32 cellular contexts compared by ENCODE assay signal in the genomic region with DNA sequence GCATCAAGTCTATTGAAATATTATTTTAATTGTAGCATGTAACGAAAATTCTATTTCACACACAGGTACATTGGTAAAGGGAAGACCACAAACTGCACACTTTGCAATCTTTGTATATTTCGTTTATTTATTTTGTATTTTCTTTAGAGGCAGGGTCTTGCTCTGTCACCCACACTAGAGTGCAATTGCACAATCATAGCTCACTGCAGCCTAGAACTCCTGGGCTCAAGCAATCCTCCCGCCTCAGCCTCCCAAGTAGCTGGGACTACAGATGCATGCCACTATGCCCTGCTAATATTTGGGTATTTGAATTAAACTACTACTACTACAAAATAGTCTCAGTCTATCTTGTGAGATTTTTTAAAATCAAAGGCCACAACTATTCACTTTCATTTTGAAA.
"Had no signal": no experiment of that assay in that cellular context is flagged by ENCODE, and none has a peak within 500 bp of the region (broad histone marks: within the 10 kb centered on the region; RNA-seq: fewer than 3 reads in every experiment).

No MANE protein-coding gene starts in this region.

- H2AFZ ChIP-seq: parathyroid adenoma had no signal

- H3K4me2 ChIP-seq: smooth muscle cell had no signal

- DNase-seq: naive thymus-derived CD8-positive, alpha-beta T cell; nephron progenitor cell; occipital lobe; ovary; posterior cingulate gyrus; psoas muscle; right cardiac atrium; spleen; stimulated activated CD4-positive, alpha-beta T cell treated with anti-CD3 and anti-CD28 coated beads, Interleukin-12 subunit alpha, Interleukin-12 subunit beta, amount 100 ng/mL, for 4 hours; stimulated activated CD4-positive, alpha-beta T cell treated with anti-CD3 and anti-CD28 coated beads, Interleukin-1b, Interleukin-23, amount 100 ng/mL, for 48 hours; stimulated activated CD4-positive, alpha-beta T cell treated with anti-CD3 and anti-CD28 coated beads, Interleukin-4, amount 100 ng/mL, for 1 hour; stimulated activated CD4-positive, alpha-beta T cell treated with anti-CD3 and anti-CD28 coated beads, Interleukin-4, amount 100 ng/mL, for 4 hours; stimulated activated CD8-positive, alpha-beta memory T cell treated with anti-CD3 and anti-CD28 coated beads, Interleukin-4, amount 100 ng/mL, for 48 hours; stimulated activated naive CD4-positive, alpha-beta T cell; stimulated activated naive CD8-positive, alpha-beta T cell treated with anti-CD3 and anti-CD28 coated beads, Interleukin-15, amount 100 ng/mL, for 72 hours; stimulated activated naive CD8-positive, alpha-beta T cell treated with anti-CD3 and anti-CD28 coated beads, Interleukin-15, Interleukin-2, amounts not matched to agents 100 U/mL and 50 U/mL, for 24 hours; substantia nigra; testis; tibial artery; transverse colon; upper lobe of left lung had no signal

- H3K27ac ChIP-seq: ovary, parathyroid adenoma, psoas muscle, skin epidermis, spleen, suprapubic skin, testis, tibial artery, transverse colon, vagina had no signal

- H3K36me3 ChIP-seq: ovary, spleen, suprapubic skin, tibial artery, transverse colon, upper lobe of left lung, vagina had no signal

- H3K4me3 Mint-ChIP-seq: naive thymus-derived CD8-positive, alpha-beta T cell; natural killer cell treated with Interleukin-12 subunit alpha and Interleukin-12 subunit beta and Interleukin-15 and Interleukin-18, amount 100 ng/mL, for 72 hours; nephron progenitor cell; neural crest cell; stimulated activated memory B cell treated with anti-CD40 and anti-IgM and Interleukin-4, amounts not matched to agents 10 μg/mL and 1 μg/mL and 100 μg/mL, for 72 hours; stimulated activated naive CD8-positive, alpha-beta T cell treated with anti-CD3 and anti-CD28 coated beads, Interleukin-15, amount 100 ng/mL, for 72 hours had no signal

- H3K27ac Mint-ChIP-seq: naive thymus-derived CD8-positive, alpha-beta T cell; natural killer cell treated with Interleukin-12 subunit alpha and Interleukin-12 subunit beta and Interleukin-15 and Interleukin-18, amount 100 ng/mL, for 72 hours; nephron progenitor cell; progenitor cell of endocrine pancreas; stimulated activated memory B cell treated with anti-CD40 and anti-IgM and Interleukin-4, amounts not matched to agents 10 μg/mL and 1 μg/mL and 100 μg/mL, for 72 hours; stimulated activated naive CD8-positive, alpha-beta T cell treated with anti-CD3 and anti-CD28 coated beads, Interleukin-15, amount 100 ng/mL, for 72 hours had no signal

- H3K9ac ChIP-seq: parathyroid adenoma had no signal

- FAIRE-seq: urothelium cell line had no signal

- H3K79me2 ChIP-seq: parathyroid adenoma had no signal

- ATAC-seq: naive thymus-derived CD8-positive, alpha-beta T cell; natural killer cell treated with Interleukin-12 subunit alpha and Interleukin-12 subunit beta and Interleukin-15 and Interleukin-18, amount 100 ng/mL, for 72 hours; psoas muscle; right cardiac atrium; sciatic nerve; stimulated activated memory B cell treated with anti-CD40 and anti-IgM and Interleukin-4, amounts not matched to agents 10 μg/mL and 1 μg/mL and 100 μg/mL, for 72 hours; stimulated activated naive CD8-positive, alpha-beta T cell treated with anti-CD3 and anti-CD28 coated beads, Interleukin-15, amount 100 ng/mL, for 72 hours; stimulated activated naive CD8-positive, alpha-beta T cell treated with anti-CD3 and anti-CD28 coated beads, Interleukin-15, Interleukin-2, amounts not matched to agents 100 U/mL and 50 U/mL, for 24 hours had no signal

- H3K27me3 Mint-ChIP-seq: naive thymus-derived CD8-positive, alpha-beta T cell; progenitor cell of endocrine pancreas; stimulated activated memory B cell treated with anti-CD40 and anti-IgM and Interleukin-4, amounts not matched to agents 10 μg/mL and 1 μg/mL and 100 μg/mL, for 72 hours; stimulated activated naive CD8-positive, alpha-beta T cell treated with anti-CD3 and anti-CD28 coated beads, Interleukin-15, amount 100 ng/mL, for 72 hours had no signal

- H3K4me1 ChIP-seq: psoas muscle had no signal

- H3K27me3 ChIP-seq: ovary, spleen, suprapubic skin, testis, tibial artery, transverse colon, upper lobe of left lung, vagina had no signal

- H3K9me3 Mint-ChIP-seq: natural killer cell treated with Interleukin-12 subunit alpha and Interleukin-12 subunit beta and Interleukin-15 and Interleukin-18, amount 100 ng/mL, for 72 hours; neural crest cell; stimulated activated memory B cell treated with anti-CD40 and anti-IgM and Interleukin-4, amounts not matched to agents 10 μg/mL and 1 μg/mL and 100 μg/mL, for 72 hours had no signal

- H3K9me3 ChIP-seq: ovary, psoas muscle, suprapubic skin, testis, tibial artery, transverse colon, upper lobe of left lung, vagina had no signal

- H3K4me3 ChIP-seq: ovary, psoas muscle, skin epidermis, smooth muscle cell, spleen, suprapubic skin, testis, tibial artery, transverse colon, upper lobe of left lung, vagina had no signal

- H3K36me3 Mint-ChIP-seq: naive thymus-derived CD8-positive, alpha-beta T cell; natural killer cell treated with Interleukin-12 subunit alpha and Interleukin-12 subunit beta and Interleukin-15 and Interleukin-18, amount 100 ng/mL, for 72 hours had no signal
